Comparison of ENCODE assay signal across 8 cellular contexts in the genomic region with DNA sequence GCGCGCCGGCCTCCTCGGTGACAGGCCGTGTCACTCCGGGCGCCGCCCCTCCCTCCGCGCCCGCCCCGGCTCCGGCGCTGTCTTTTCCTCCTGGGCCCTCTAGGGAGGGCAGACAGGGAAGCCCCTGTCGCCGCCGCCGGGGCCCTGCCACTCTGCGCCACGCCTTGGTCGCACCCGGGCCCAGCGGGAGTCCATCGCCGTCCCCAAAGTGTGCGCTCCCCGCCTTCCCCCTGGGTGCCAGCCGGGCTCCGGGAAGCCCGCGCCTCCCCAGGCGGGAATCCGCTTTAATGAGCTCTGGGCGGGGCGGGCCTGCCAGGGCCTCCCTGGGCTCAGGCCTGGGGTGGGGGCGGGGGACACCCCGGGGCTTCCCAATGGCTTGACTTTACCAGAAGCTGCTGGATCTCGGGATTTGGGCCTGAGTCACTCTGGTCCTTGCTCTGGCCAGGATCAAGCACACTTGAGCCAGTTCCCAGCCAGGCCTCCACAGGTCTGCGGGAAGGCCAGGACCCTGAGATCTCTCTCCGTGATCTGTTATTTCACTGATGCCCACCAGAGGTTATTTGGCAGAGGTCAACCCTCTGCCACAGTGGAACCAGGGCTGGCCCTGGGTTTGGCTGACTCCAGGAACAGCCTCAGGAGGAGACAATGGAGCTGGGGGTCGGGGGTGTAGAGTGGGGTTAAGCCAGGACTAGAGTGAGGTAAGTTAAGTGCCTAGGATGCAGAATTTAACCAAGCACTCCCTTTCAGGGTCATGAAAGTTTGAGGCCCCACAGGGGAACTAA.
DNase-seq lines count a peak whose midpoint lies in the region; ATAC-seq and TF ChIP-seq lines count a peak whose summit lies in the region.

No MANE protein-coding gene starts in this region.

- H3K27me3 ChIP-seq in esophagus (ENCODE audit: control insufficient read depth in 1 of 2, insufficient read depth in 2 of 2, low read length in 2 of 2) (no peaks in the 10 kb centered on the region), tibial artery (no peaks in the 10 kb centered on the region)

- WGBS in esophagus, 2 donors = 9 to 28% methylated on average over 29 to 41 of the region's 41 CpGs

- peak overlapping the region; percentile 63 to 85 for H3K27ac ChIP-seq in esophagus (ENCODE audit: low read depth in 2 of 2, low read length in 1 of 2)
- H3K27ac ChIP-seq in tibial artery = peak overlapping the region; percentile 87 to 91

- H3K9me3 ChIP-seq in esophagus (ENCODE audit: control insufficient read depth in 2 of 2, insufficient read depth in 1 of 2, low read depth in 1 of 2, low read length in 1 of 2) = no peaks in the 10 kb centered on the region
- no peaks in the 10 kb centered on the region for H3K9me3 ChIP-seq in tibial artery

- intact Hi-C loops in tibial artery (cut with DNase I; ENCODE audit: low total_unique reads) = loop anchor here (10.0 kb wide), 2 partner anchors 148 to 868 kb away; no protein-coding TSS in a partner anchor

- H3K36me3 ChIP-seq in esophagus (ENCODE audit: control insufficient read depth in 2 of 2, insufficient read depth in 2 of 2, low read length in 1 of 2) = peaks cover 0 to 2% of the 10 kb centered on the region in 2 donors
- H3K36me3 ChIP-seq in tibial artery = no peaks in the 10 kb centered on the region

- TF ChIP-seq CTCF in tibial artery (IDR thresholded peaks at IDR 0.05) = no peak

- H3K4me1 ChIP-seq in esophagus (ENCODE audit: control insufficient read depth in 2 of 2, insufficient read depth in 2 of 2, low read length in 1 of 2) = peaks cover 4 to 29% of the 10 kb centered on the region in 2 donors
- H3K4me1 ChIP-seq in tibial artery = peaks cover 0 to 54% (median 33%) of the 10 kb centered on the region in 4 donors

- ATAC-seq in GM19467 (IDR thresholded peaks at IDR 0.05; ENCODE audit: unreplicated experiment) (peak; percentile 31), HG03521 (IDR thresholded peaks at IDR 0.05; ENCODE audit: unreplicated experiment) (peak; percentile 33)

- DNase-seq in COR-L47 (lab: John Stamatoyannopoulos, UW) = peak; percentile 68
- DNase-seq in activated CD4-positive, alpha-beta T cell treated with anti-CD3 and anti-CD28 coated beads, Interleukin-2, amount 50 U/mL, for 4 hours = peak; percentile 50 to 53
- peak; percentile 76 for DNase-seq in myocyte (ENCODE audit: low read depth)
- peak; percentile 64 to 84 for DNase-seq in tibial artery
- no peak for DNase-seq in superior temporal gyrus (ENCODE audit: extremely low spot score)

- H3K4me3 ChIP-seq in esophagus (ENCODE audit: low read depth in 1 of 2, low read length in 2 of 2) (peak overlapping the region; percentile 44 to 63), tibial artery (peak overlapping the region; percentile 67 to 69)
